Comparison of ENCODE assay signal across 1 cellular context in genomic region chr9:14018061-14018460, GRCh38.
TF ChIP-seq lines count a peak whose summit lies in the region.

No MANE protein-coding gene starts in this region.

TF ChIP-seq in GM23338, 12 proteins besides CTCF, POLR2A, EP300 and RAD21 (continued from another document):
- TF ChIP-seq, protein P1, sequence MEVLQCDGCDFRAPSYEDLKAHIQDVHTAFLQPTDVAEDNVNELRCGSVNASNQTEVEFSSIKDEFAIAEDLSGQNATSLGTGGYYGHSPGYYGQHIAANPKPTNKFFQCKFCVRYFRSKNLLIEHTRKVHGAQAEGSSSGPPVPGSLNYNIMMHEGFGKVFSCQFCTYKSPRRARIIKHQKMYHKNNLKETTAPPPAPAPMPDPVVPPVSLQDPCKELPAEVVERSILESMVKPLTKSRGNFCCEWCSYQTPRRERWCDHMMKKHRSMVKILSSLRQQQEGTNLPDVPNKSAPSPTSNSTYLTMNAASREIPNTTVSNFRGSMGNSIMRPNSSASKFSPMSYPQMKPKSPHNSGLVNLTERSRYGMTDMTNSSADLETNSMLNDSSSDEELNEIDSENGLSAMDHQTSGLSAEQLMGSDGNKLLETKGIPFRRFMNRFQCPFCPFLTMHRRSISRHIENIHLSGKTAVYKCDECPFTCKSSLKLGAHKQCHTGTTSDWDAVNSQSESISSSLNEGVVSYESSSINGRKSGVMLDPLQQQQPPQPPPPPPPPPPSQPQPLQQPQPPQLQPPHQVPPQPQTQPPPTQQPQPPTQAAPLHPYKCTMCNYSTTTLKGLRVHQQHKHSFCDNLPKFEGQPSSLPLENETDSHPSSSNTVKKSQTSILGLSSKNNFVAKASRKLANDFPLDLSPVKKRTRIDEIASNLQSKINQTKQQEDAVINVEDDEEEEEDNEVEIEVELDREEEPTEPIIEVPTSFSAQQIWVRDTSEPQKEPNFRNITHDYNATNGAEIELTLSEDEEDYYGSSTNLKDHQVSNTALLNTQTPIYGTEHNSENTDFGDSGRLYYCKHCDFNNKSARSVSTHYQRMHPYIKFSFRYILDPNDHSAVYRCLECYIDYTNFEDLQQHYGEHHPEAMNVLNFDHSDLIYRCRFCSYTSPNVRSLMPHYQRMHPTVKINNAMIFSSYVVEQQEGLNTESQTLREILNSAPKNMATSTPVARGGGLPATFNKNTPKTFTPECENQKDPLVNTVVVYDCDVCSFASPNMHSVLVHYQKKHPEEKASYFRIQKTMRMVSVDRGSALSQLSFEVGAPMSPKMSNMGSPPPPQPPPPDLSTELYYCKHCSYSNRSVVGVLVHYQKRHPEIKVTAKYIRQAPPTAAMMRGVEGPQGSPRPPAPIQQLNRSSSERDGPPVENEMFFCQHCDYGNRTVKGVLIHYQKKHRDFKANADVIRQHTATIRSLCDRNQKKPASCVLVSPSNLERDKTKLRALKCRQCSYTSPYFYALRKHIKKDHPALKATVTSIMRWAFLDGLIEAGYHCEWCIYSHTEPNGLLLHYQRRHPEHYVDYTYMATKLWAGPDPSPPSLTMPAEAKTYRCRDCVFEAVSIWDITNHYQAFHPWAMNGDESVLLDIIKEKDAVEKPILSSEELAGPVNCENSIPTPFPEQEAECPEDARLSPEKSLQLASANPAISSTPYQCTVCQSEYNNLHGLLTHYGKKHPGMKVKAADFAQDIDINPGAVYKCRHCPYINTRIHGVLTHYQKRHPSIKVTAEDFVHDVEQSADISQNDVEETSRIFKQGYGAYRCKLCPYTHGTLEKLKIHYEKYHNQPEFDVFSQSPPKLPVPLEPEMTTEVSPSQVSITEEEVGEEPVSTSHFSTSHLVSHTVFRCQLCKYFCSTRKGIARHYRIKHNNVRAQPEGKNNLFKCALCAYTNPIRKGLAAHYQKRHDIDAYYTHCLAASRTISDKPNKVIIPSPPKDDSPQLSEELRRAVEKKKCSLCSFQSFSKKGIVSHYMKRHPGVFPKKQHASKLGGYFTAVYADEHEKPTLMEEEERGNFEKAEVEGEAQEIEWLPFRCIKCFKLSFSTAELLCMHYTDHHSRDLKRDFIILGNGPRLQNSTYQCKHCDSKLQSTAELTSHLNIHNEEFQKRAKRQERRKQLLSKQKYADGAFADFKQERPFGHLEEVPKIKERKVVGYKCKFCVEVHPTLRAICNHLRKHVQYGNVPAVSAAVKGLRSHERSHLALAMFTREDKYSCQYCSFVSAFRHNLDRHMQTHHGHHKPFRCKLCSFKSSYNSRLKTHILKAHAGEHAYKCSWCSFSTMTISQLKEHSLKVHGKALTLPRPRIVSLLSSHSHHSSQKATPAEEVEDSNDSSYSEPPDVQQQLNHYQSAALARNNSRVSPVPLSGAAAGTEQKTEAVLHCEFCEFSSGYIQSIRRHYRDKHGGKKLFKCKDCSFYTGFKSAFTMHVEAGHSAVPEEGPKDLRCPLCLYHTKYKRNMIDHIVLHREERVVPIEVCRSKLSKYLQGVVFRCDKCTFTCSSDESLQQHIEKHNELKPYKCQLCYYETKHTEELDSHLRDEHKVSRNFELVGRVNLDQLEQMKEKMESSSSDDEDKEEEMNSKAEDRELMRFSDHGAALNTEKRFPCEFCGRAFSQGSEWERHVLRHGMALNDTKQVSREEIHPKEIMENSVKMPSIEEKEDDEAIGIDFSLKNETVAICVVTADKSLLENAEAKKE (CRISPR knock-in tag; IDR thresholded peaks at IDR 0.05), result no peak
- TF ChIP-seq CREB1 (CRISPR knock-in tag; IDR thresholded peaks at IDR 0.05; ENCODE audit: low read depth) (no peak), ZNF114 (CRISPR knock-in tag; IDR thresholded peaks at IDR 0.05) (no peak), NANOG (IDR thresholded peaks at IDR 0.05; ENCODE audit: borderline replicate concordance) (no peak), JUNB (IDR thresholded peaks at IDR 0.05; ENCODE audit: unreplicated experiment) (no peak), EZH2phosphoT487 (IDR thresholded peaks at IDR 0.05; ENCODE audit: unreplicated experiment) (no peak), STAT1 (IDR thresholded peaks at IDR 0.05; ENCODE audit: unreplicated experiment) (no peak), ZNF331 (CRISPR knock-in tag; IDR thresholded peaks at IDR 0.05; ENCODE audit: low read depth) (no peak)
- TF ChIP-seq, protein P2, sequence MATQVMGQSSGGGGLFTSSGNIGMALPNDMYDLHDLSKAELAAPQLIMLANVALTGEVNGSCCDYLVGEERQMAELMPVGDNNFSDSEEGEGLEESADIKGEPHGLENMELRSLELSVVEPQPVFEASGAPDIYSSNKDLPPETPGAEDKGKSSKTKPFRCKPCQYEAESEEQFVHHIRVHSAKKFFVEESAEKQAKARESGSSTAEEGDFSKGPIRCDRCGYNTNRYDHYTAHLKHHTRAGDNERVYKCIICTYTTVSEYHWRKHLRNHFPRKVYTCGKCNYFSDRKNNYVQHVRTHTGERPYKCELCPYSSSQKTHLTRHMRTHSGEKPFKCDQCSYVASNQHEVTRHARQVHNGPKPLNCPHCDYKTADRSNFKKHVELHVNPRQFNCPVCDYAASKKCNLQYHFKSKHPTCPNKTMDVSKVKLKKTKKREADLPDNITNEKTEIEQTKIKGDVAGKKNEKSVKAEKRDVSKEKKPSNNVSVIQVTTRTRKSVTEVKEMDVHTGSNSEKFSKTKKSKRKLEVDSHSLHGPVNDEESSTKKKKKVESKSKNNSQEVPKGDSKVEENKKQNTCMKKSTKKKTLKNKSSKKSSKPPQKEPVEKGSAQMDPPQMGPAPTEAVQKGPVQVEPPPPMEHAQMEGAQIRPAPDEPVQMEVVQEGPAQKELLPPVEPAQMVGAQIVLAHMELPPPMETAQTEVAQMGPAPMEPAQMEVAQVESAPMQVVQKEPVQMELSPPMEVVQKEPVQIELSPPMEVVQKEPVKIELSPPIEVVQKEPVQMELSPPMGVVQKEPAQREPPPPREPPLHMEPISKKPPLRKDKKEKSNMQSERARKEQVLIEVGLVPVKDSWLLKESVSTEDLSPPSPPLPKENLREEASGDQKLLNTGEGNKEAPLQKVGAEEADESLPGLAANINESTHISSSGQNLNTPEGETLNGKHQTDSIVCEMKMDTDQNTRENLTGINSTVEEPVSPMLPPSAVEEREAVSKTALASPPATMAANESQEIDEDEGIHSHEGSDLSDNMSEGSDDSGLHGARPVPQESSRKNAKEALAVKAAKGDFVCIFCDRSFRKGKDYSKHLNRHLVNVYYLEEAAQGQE (IDR thresholded peaks at IDR 0.05; ENCODE audit: unreplicated experiment), result no peak
